In the genomic region with DNA sequence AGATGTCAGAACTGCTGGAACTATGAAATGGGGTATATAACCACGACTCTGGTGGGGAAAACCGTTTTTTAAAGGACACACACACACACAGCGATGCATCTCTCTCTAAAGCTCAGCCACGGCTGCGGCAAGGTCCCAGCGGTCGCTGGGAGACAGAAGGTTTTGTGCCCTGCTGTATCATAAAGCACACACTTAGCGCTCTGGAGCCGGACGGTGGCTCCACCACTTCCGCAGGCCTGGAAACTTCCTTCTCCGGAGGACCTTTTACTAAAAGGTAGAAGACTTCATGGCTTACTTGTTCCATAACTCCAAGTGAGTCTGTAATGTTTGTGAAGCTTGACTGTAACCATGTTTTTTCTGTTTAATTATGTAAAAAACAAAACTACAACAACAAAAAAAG, we compare ENCODE assay signal across 23 cellular contexts.
"Had no signal": no experiment of that assay in that cellular context is flagged by ENCODE, and none has a peak within 500 bp of the region (broad histone marks: within the 10 kb centered on the region; RNA-seq: fewer than 3 reads in every experiment).

No MANE protein-coding gene starts in this region.

- H3K27me3 ChIP-seq: esophagus squamous epithelium, gastrocnemius medialis, heart right ventricle, left lung had no signal

- H3K4me1 Mint-ChIP-seq: mesothelial cell of epicardium, naive B cell had no signal

- H3K36me3 ChIP-seq: esophagus squamous epithelium, gastrocnemius medialis, heart right ventricle, left lung, lower lobe of right lung had no signal

- H3K36me3 Mint-ChIP-seq: naive B cell had no signal

- H3K9me3 Mint-ChIP-seq: dendritic cell treated with granulocyte-macrophage colony-stimulating factor and Interleukin-4, amounts not matched to agents 40 ng/mL and 50 ng/mL, for 4 days; endodermal cell; mesothelial cell of epicardium had no signal

- H3K4me3 Mint-ChIP-seq: dendritic cell treated with granulocyte-macrophage colony-stimulating factor and Interleukin-4, amounts not matched to agents 40 ng/mL and 50 ng/mL, for 4 days; effector memory CD8-positive, alpha-beta T cell; endodermal cell; mesothelial cell of epicardium; naive B cell had no signal

- DNase-seq: cortex of kidney; effector CD8-positive, alpha-beta T cell; effector memory CD8-positive, alpha-beta T cell; endodermal cell; erythroblast; esophagus squamous epithelium; foreskin fibroblast; foreskin melanocyte; gastrocnemius medialis; glutamatergic neuron; head of caudate nucleus; heart right ventricle; hippocampal formation; left cardiac atrium; left ventricle myocardium superior; lower lobe of right lung; mesenchymal stem cell; mucosa of descending colon; naive B cell had no signal

- H3K27me3 Mint-ChIP-seq: dendritic cell treated with granulocyte-macrophage colony-stimulating factor and Interleukin-4, amounts not matched to agents 40 ng/mL and 50 ng/mL, for 4 days; effector memory CD8-positive, alpha-beta T cell had no signal

- H3K9me3 ChIP-seq: esophagus squamous epithelium, gastrocnemius medialis, heart right ventricle, left lung, lower lobe of right lung, mucosa of descending colon had no signal

- H3K27ac ChIP-seq: epithelial cell of prostate, esophagus squamous epithelium, gastrocnemius medialis, heart right ventricle, left lung, lower lobe of right lung had no signal

- H3K27ac Mint-ChIP-seq: dendritic cell treated with granulocyte-macrophage colony-stimulating factor and Interleukin-4, amounts not matched to agents 40 ng/mL and 50 ng/mL, for 4 days; effector memory CD8-positive, alpha-beta T cell; endodermal cell; mesothelial cell of epicardium; naive B cell had no signal

- H3K4me1 ChIP-seq: esophagus squamous epithelium, gastrocnemius medialis, heart right ventricle, left lung, lower lobe of right lung had no signal

- H3K4me3 ChIP-seq: esophagus squamous epithelium, gastrocnemius medialis, heart right ventricle, left lung, lower lobe of right lung, mucosa of descending colon had no signal
